17 cellular contexts compared by ENCODE assay signal in the genomic region with DNA sequence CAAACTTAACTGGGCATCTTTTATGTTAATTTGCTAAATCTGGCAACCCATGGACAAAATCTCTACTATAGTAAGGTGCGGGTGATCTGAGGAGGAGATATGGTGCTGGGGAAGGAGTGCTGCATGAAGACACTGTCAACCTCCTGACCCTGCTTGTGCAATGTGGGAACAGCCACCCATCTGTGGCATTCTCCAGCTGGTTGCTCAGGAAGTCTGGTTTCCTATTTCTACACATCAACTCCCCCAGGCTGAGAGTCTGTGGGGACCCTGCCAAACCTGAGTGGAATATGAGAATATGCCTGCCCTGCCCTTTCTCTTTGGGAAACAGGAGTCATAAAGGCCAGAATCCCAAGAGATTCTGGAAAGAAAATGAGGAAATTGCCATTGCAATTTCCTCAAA.
DNase-seq lines count a peak whose midpoint lies in the region; ATAC-seq and TF ChIP-seq lines count a peak whose summit lies in the region.
"Had no signal": no experiment of that assay in that cellular context is flagged by ENCODE, and none has a peak within 500 bp of the region (broad histone marks: within the 10 kb centered on the region; RNA-seq: fewer than 3 reads in every experiment).

No MANE protein-coding gene starts in this region.

- DNase-seq in Right ventricle myocardium inferior (ENCODE audit: missing footprints), result peak; percentile 71
- DNase-seq in right atrium auricular region (ENCODE audit: low spot score), result no peak
- DNase-seq in SKM-1 treated with dmso at 0.1 percent for 144 hours (lab: John Stamatoyannopoulos, UW; ENCODE audit: unreplicated experiment), result peak; percentile 86
- peak; percentile 36 for DNase-seq in glutamatergic neuron
- no peak for DNase-seq in upper lobe of right lung
- DNase-seq in coronary artery (ENCODE audit: low spot score), result no peak
- no peak for DNase-seq in GM10248 (ENCODE audit: extremely low spot score)
- DNase-seq: ACHN; DND-41; effector CD4-positive, alpha-beta T cell; head of caudate nucleus; mesenchymal stem cell; MM.1S; NCI-H526 treated with DMSO at 0.1 percent for 48 hours; pancreas had no signal

- intact Hi-C loops in Right ventricle myocardium inferior (cut with DNase I), result no loop called here
- intact Hi-C loops in upper lobe of right lung (cut with DNase I), result no loop called here

- H3K4me3 ChIP-seq in right atrium auricular region (no peak overlapping the region), upper lobe of right lung (no peak overlapping the region), coronary artery (no peak overlapping the region)
- H3K4me3 ChIP-seq: pancreas had no signal

- H3K9me3 ChIP-seq in right atrium auricular region (no peaks in the 10 kb centered on the region), upper lobe of right lung (no peaks in the 10 kb centered on the region)
- H3K9me3 ChIP-seq: pancreas had no signal

- ATAC-seq in Right ventricle myocardium inferior, result peak; percentile 60
- ATAC-seq in upper lobe of right lung, result peak; percentile 77
- no peak for ATAC-seq in GM21825 (IDR thresholded peaks at IDR 0.05; ENCODE audit: unreplicated experiment)
- ATAC-seq: stimulated activated effector memory CD8-positive, alpha-beta T cell treated with anti-CD3 and anti-CD28 coated beads, Interleukin-12 subunit alpha, Interleukin-12 subunit beta, amount 100 ng/mL, for 72 hours had no signal

- no peak overlapping the region for H3K27ac ChIP-seq in right atrium auricular region
- no peak overlapping the region for H3K27ac ChIP-seq in upper lobe of right lung
- no peak overlapping the region for H3K27ac ChIP-seq in coronary artery
- H3K27ac ChIP-seq: pancreas had no signal

- H3K4me1 Mint-ChIP-seq in glutamatergic neuron (ENCODE audit: low read depth, unreplicated experiment), result peaks cover 20% of the 10 kb centered on the region
- H3K4me1 Mint-ChIP-seq: stimulated activated effector memory CD8-positive, alpha-beta T cell treated with anti-CD3 and anti-CD28 coated beads, Interleukin-12 subunit alpha, Interleukin-12 subunit beta, amount 100 ng/mL, for 72 hours had no signal

- no peaks in the 10 kb centered on the region for H3K4me1 ChIP-seq in right atrium auricular region
- no peaks in the 10 kb centered on the region for H3K4me1 ChIP-seq in upper lobe of right lung
- H3K4me1 ChIP-seq: pancreas had no signal

- POLR2A ChIA-PET in GM10248 (lab: Yijun Ruan, JAX), result no interaction called here

- H3K27me3 ChIP-seq in right atrium auricular region, result no peaks in the 10 kb centered on the region
- H3K27me3 ChIP-seq in upper lobe of right lung, result no peaks in the 10 kb centered on the region
- H3K27me3 ChIP-seq: pancreas had no signal

- TF ChIP-seq CTCF in right atrium auricular region (IDR thresholded peaks at IDR 0.05) (no peak), glutamatergic neuron (IDR thresholded peaks at IDR 0.05; ENCODE audit: partially characterized antibody, unreplicated experiment) (no peak), upper lobe of right lung (IDR thresholded peaks at IDR 0.05) (no peak), coronary artery (IDR thresholded peaks at IDR 0.05) (no peak), GM10248 (IDR thresholded peaks at IDR 0.05; ENCODE audit: control extremely low read depth, extremely low read depth, low read depth, missing control alignments) (no peak)

- no peaks in the 10 kb centered on the region for H3K36me3 Mint-ChIP-seq in glutamatergic neuron (ENCODE audit: unreplicated experiment)
- H3K36me3 Mint-ChIP-seq: stimulated activated effector memory CD8-positive, alpha-beta T cell treated with anti-CD3 and anti-CD28 coated beads, Interleukin-12 subunit alpha, Interleukin-12 subunit beta, amount 100 ng/mL, for 72 hours had no signal

- H3K9me3 Mint-ChIP-seq in glutamatergic neuron (ENCODE audit: unreplicated experiment), result peaks cover 2% of the 10 kb centered on the region

- CTCF ChIA-PET in GM10248 (lab: Yijun Ruan, JAX), result no interaction called here

- H3K36me3 ChIP-seq in right atrium auricular region (no peaks in the 10 kb centered on the region), upper lobe of right lung (no peaks in the 10 kb centered on the region)
- H3K36me3 ChIP-seq: pancreas had no signal

- peak overlapping the region; percentile 60 for H3K27ac Mint-ChIP-seq in glutamatergic neuron (ENCODE audit: unreplicated experiment)
- H3K27ac Mint-ChIP-seq: stimulated activated effector memory CD8-positive, alpha-beta T cell treated with anti-CD3 and anti-CD28 coated beads, Interleukin-12 subunit alpha, Interleukin-12 subunit beta, amount 100 ng/mL, for 72 hours had no signal

- no peak overlapping the region for H3K4me3 Mint-ChIP-seq in glutamatergic neuron (ENCODE audit: unreplicated experiment)
- H3K4me3 Mint-ChIP-seq: stimulated activated effector memory CD8-positive, alpha-beta T cell treated with anti-CD3 and anti-CD28 coated beads, Interleukin-12 subunit alpha, Interleukin-12 subunit beta, amount 100 ng/mL, for 72 hours had no signal

- peaks cover 5% of the 10 kb centered on the region for H3K27me3 Mint-ChIP-seq in glutamatergic neuron (ENCODE audit: unreplicated experiment)

Comparison
In these comparisons a context has a peak if more than half of its experiments do, and no peak if none do; other contexts are left out.
1. DNase-seq: peak in Right ventricle myocardium inferior (single experiment), SKM-1 treated with dmso at 0.1 percent for 144 hours (single experiment) and glutamatergic neuron (single experiment); none in right atrium auricular region (single experiment), upper lobe of right lung (single experiment), coronary artery (single experiment) and GM10248 (single experiment).